8 cellular contexts compared by ENCODE assay signal in genomic region chr6:17042422-17043147, GRCh38. TPM values are rescaled to one million over a fixed set of nuclear protein-coding genes. Genes with fewer than 3 reads are reported as not detected.
DNase-seq lines count a peak whose midpoint lies in the region; ATAC-seq, FAIRE-seq and TF ChIP-seq lines count a peak whose summit lies in the region.

No MANE protein-coding gene starts in this region.

- H3K79me2 ChIP-seq in H1 (ENCODE audit: control insufficient read depth in 1 of 2, insufficient read depth in 2 of 2, low read length in 2 of 2) = no peaks in the 10 kb centered on the region

- H3K4ac ChIP-seq in H1 (replicated peaks; ENCODE audit: insufficient read length, low read depth, low read length) = no peak overlapping the region

- no peak overlapping the region for H3K23ac ChIP-seq in H1 (ENCODE audit: insufficient read length)

- H3K9me3 ChIP-seq in MG63 (no peaks in the 10 kb centered on the region), H1 (ENCODE audit: insufficient read depth in 2 of 2, low read depth in 1 of 2, low read length in 1 of 2) (no peaks in the 10 kb centered on the region), lower lobe of right lung (no peaks in the 10 kb centered on the region)

- H3K27ac Mint-ChIP-seq in activated CD8-positive, alpha-beta memory T cell treated with anti-CD3 and anti-CD28 coated beads, Interleukin-2, amount 10 ng/mL, durations not matched to agents 7 days and 5 days = no peak overlapping the region

- H2AK5ac ChIP-seq in H1 (ENCODE audit: low read depth, low read length) = no peak overlapping the region

- H3K36me3 ChIP-seq in MG63 = no peaks in the 10 kb centered on the region
- H3K36me3 ChIP-seq in H1 (ENCODE audit: control insufficient read depth in 2 of 4, insufficient read depth in 4 of 4, low read length in 3 of 4) = no peaks in the 10 kb centered on the region
- H3K36me3 ChIP-seq in lower lobe of right lung = no peaks in the 10 kb centered on the region

- 12% methylated on average over 5 of the region's 5 CpGs; no CpG with 5 or more reads in 1 of the 2 experiments for WGBS in H1 (ENCODE audit: extremely low coverage in 1 of 2, insufficient coverage in 1 of 2, insufficient read length in 1 of 2, insufficient replicate concordance in 2 of 2, low coverage in 1 of 2, low lambda C conversion rate in 2 of 2, missing lambda C conversion rate in 1 of 2), 2 experiments

- H2BK5ac ChIP-seq in H1 (ENCODE audit: low read depth, low read length) = no peak overlapping the region

- H3K79me1 ChIP-seq in H1 (ENCODE audit: low read depth, low read length) = no peaks in the 10 kb centered on the region

- ATAC-seq in lower lobe of right lung (peak; percentile 65 to 85), GM21390 (IDR thresholded peaks at IDR 0.05; ENCODE audit: unreplicated experiment) (no peak), HG03571 (IDR thresholded peaks at IDR 0.05; ENCODE audit: unreplicated experiment) (no peak), GM18868 (IDR thresholded peaks at IDR 0.05; ENCODE audit: unreplicated experiment) (no peak)
- ATAC-seq in activated CD8-positive, alpha-beta memory T cell treated with anti-CD3 and anti-CD28 coated beads, Interleukin-2, amount 10 ng/mL, durations not matched to agents 7 days and 5 days = no peak

- H3K23me2 ChIP-seq in H1 (ENCODE audit: low read depth, low read length) = no peaks in the 10 kb centered on the region

- no peak overlapping the region for H3K56ac ChIP-seq in H1 (replicated peaks; ENCODE audit: insufficient read length, low read depth, low read length)

- no peak overlapping the region for H4K91ac ChIP-seq in H1 (replicated peaks; ENCODE audit: insufficient read length, low read length)

- peak; percentile 40 to 51; a peak in 3 of 4 replicates for TF ChIP-seq RAD21 in H1 (IDR thresholded peaks at IDR 0.05 in 1 of 2, conservative IDR thresholded peaks at IDR 0.05 in 1 of 2; ENCODE audit: low read depth in 2 of 2, low read length in 2 of 2)

- POLR2A ChIA-PET in H1 (lab: Charles Lee; ENCODE audit: partially characterized antibody) = no interaction called here

- intact Hi-C loops in lower lobe of right lung (cut with DNase I) = no loop called here

- peak overlapping the region; percentile 63 for H2AFZ ChIP-seq in H1 (ENCODE audit: low read length)

- H4K5ac ChIP-seq in H1 (ENCODE audit: insufficient read length, low read depth, low read length) = no peak overlapping the region

- no peaks in the 10 kb centered on the region for H3K4me1 Mint-ChIP-seq in activated CD8-positive, alpha-beta memory T cell treated with anti-CD3 and anti-CD28 coated beads, Interleukin-2, amount 10 ng/mL, durations not matched to agents 7 days and 5 days

- no peak overlapping the region for H2BK15ac ChIP-seq in H1 (ENCODE audit: low read length)

- DNase-seq in AG08395 (ENCODE audit: low spot score) (peak; percentile 46), MG63 (peak; percentile 62), H1 (ENCODE audit: low read depth in 1 of 2, low spot score in 2 of 2) (peak; percentile 41 to 52), lower lobe of right lung (no peak)
- no peak for DNase-seq in activated CD8-positive, alpha-beta memory T cell treated with anti-CD3 and anti-CD28 coated beads, Interleukin-2, amount 10 ng/mL, durations not matched to agents 7 days and 5 days

- H3K9ac ChIP-seq in H1 (replicated peaks in 1 of 4; ENCODE audit: extremely low read depth in 1 of 4, low read depth in 3 of 4, low read length in 3 of 4) = no peak overlapping the region

- no peaks in the 10 kb centered on the region for H3K4me1 ChIP-seq in H1 (replicated peaks in 1 of 4; ENCODE audit: control insufficient read depth in 3 of 4, insufficient read depth in 4 of 4, low read length in 3 of 4)
- H3K4me1 ChIP-seq in lower lobe of right lung = peaks cover 16% of the 10 kb centered on the region

- H4K20me1 ChIP-seq in H1 (replicated peaks in 1 of 2; ENCODE audit: control insufficient read depth in 1 of 2, insufficient read depth in 2 of 2, low read length in 2 of 2) = no peaks in the 10 kb centered on the region

- H3K27ac ChIP-seq in H1 (ENCODE audit: low read depth, low read length) (no peak overlapping the region), lower lobe of right lung (no peak overlapping the region)

- no peak overlapping the region for H3K4me3 Mint-ChIP-seq in activated CD8-positive, alpha-beta memory T cell treated with anti-CD3 and anti-CD28 coated beads, Interleukin-2, amount 10 ng/mL, durations not matched to agents 7 days and 5 days

- TF ChIP-seq CTCF in H1 (IDR thresholded peaks at IDR 0.05; ENCODE audit: control extremely low read depth in 1 of 3, insufficient read depth in 1 of 3, low read depth in 1 of 3, low read length in 3 of 3) (peak; percentile 33 to 52 (median 51); a peak in 3 of 4 replicates), lower lobe of right lung (IDR thresholded peaks at IDR 0.05) (no peak)

- TF ChIP-seq POLR2A in H1 (IDR thresholded peaks at IDR 0.05; ENCODE audit: control extremely low read depth in 1 of 2, low read depth in 2 of 2, low read length in 2 of 2) = no peak

- no peak overlapping the region for H2BK20ac ChIP-seq in H1 (ENCODE audit: low read length)

- H3K4me3 ChIP-seq in MG63 (no peak overlapping the region), H1 (ENCODE audit: extremely low read depth in 1 of 4, insufficient read depth in 2 of 4, low read depth in 3 of 4, low read length in 4 of 4) (peak overlapping the region in 1 of 4 experiments; percentile 25; a peak in 1 of 8 replicates), lower lobe of right lung (no peak overlapping the region)

- CTCF ChIA-PET in H1 (lab: Charles Lee; ENCODE audit: partially characterized antibody) = interaction anchor here (1.0 to 1.7 kb wide), 2 partner anchors 48 to 178 kb away, joined by 3 to 5 read pairs; no protein-coding TSS in a partner anchor
- CTCF ChIA-PET in activated CD8-positive, alpha-beta memory T cell treated with anti-CD3 and anti-CD28 coated beads, Interleukin-2, amount 10 ng/mL, durations not matched to agents 7 days and 5 days (lab: Charles Lee) = no interaction called here

- no peaks in the 10 kb centered on the region for H3K36me3 Mint-ChIP-seq in activated CD8-positive, alpha-beta memory T cell treated with anti-CD3 and anti-CD28 coated beads, Interleukin-2, amount 10 ng/mL, durations not matched to agents 7 days and 5 days

- 0 out of 3 replicates have a peak, but pooled peaks of 1 of the 2 experiments have one; percentile 25 for TF ChIP-seq EP300 in H1 (IDR thresholded peaks at IDR 0.05; ENCODE audit: borderline replicate concordance in 1 of 2, low read depth in 2 of 2, low read length in 2 of 2)

- H4K8ac ChIP-seq in H1 (ENCODE audit: extremely low read depth, insufficient read depth, low read length) = no peak overlapping the region

- peaks cover 30% of the 10 kb centered on the region for H3K27me3 Mint-ChIP-seq in activated CD8-positive, alpha-beta memory T cell treated with anti-CD3 and anti-CD28 coated beads, Interleukin-2, amount 10 ng/mL, durations not matched to agents 7 days and 5 days

- H3K4me2 ChIP-seq in H1 (ENCODE audit: insufficient read depth in 1 of 2, low read depth in 2 of 2, low read length in 2 of 2) = peak overlapping the region in 1 of 2 experiments; percentile 41; a peak in 3 of 4 replicates

- no peak overlapping the region for H3K18ac ChIP-seq in H1 (ENCODE audit: extremely low read depth, low read length)

- no peaks in the 10 kb centered on the region for H3K9me3 Mint-ChIP-seq in activated CD8-positive, alpha-beta memory T cell treated with anti-CD3 and anti-CD28 coated beads, Interleukin-2, amount 10 ng/mL, durations not matched to agents 7 days and 5 days (ENCODE audit: low read depth)

- H3K14ac ChIP-seq in H1 (ENCODE audit: insufficient read length) = no peak overlapping the region

- peak; percentile 81 for FAIRE-seq in H1 (lab: Jason Lieb, UNC)

- H2BK120ac ChIP-seq in H1 (replicated peaks; ENCODE audit: low read depth, low read length) = no peak overlapping the region

- H3K27me3 ChIP-seq in MG63 = no peaks in the 10 kb centered on the region
- H3K27me3 ChIP-seq in H1 (replicated peaks in 1 of 4; ENCODE audit: control insufficient read depth in 3 of 4, extremely low read depth in 1 of 4, insufficient read depth in 3 of 4, low read length in 3 of 4) = no peaks in the 10 kb centered on the region
- H3K27me3 ChIP-seq in lower lobe of right lung (ENCODE audit: low read depth) = no peaks in the 10 kb centered on the region

- no peak overlapping the region for H2BK12ac ChIP-seq in H1 (ENCODE audit: low read depth, low read length)

TF ChIP-seq in H1, 55 proteins besides CTCF, POLR2A, EP300 and RAD21:
- TF ChIP-seq CREB1 (IDR thresholded peaks at IDR 0.05) (0 out of 2 replicates have a peak, but pooled peaks have one; percentile 21), YY1 (IDR thresholded peaks at IDR 0.05; ENCODE audit: low read depth, low read length) (0 out of 2 replicates have a peak, but pooled peaks have one; percentile 41), TAF1 (IDR thresholded peaks at IDR 0.05; ENCODE audit: low read depth, low read length) (no peak), NRF1 (IDR thresholded peaks at IDR 0.05; ENCODE audit: low read depth, low read length) (no peak), GTF2F1 (IDR thresholded peaks at IDR 0.05; ENCODE audit: borderline replicate concordance, low read depth, low read length) (no peak), POLR2AphosphoS5 (IDR thresholded peaks at IDR 0.05; ENCODE audit: low read depth, low read length) (no peak), TAF7 (optimal IDR thresholded peaks at IDR 0.05; ENCODE audit: borderline replicate concordance, low read depth, low read length) (no peak), MAFK (IDR thresholded peaks at IDR 0.05; ENCODE audit: low read depth, low read length) (no peak)

RNA-seq across cellular contexts. Expression of gene STMND1, which starts 59.3 kb away (rescaled TPM):
- not detected in 2 replicates for total RNA-seq in MG63 (2014; rRNA removed; shearing (Covaris generic); ENCODE audit: low replicate concordance)
- total RNA-seq in H1 (2021; fragmentation: NEBNext Ultra II Directional; extraction: Animal tissue kit (Norgen Biotek cat#: 25700)) = not detected in 2 replicates
- not detected in 2 replicates for polyA plus RNA-seq in H1 (2011; rRNA removed)
- 0.05 TPM for polyA plus RNA-seq in H1 (2011; cell fraction: cytosol; rRNA removed)
- not detected for polyA plus RNA-seq in H1 (2011; cell fraction: nucleus; rRNA removed)
- 0.13 TPM in 1 of 4 replicates, not detected in the others for polyA plus RNA-seq in H1 (2012, experiment 1 of 2)
- not detected for polyA plus RNA-seq in H1 (2012, experiment 2 of 2)
- polyA plus RNA-seq in H1 (2013, experiment 1 of 2) = not detected
- not detected for polyA plus RNA-seq in H1 (2013, experiment 2 of 2)
- not detected in 2 replicates for polyA minus RNA-seq in H1 (2011; rRNA and poly(A)+ RNA removed)
- polyA minus RNA-seq in H1 (2011; cell fraction: cytosol; rRNA and poly(A)+ RNA removed) = not detected
- polyA minus RNA-seq in H1 (2011; cell fraction: nucleus; rRNA and poly(A)+ RNA removed) = not detected
- total RNA-seq in lower lobe of right lung = 4.9 TPM
- total RNA-seq in activated CD8-positive, alpha-beta memory T cell treated with anti-CD3 and anti-CD28 coated beads, Interleukin-2, amount 10 ng/mL, durations not matched to agents 7 days and 5 days = not detected

Comparison
In these comparisons a context has a peak if more than half of its experiments do, and no peak if none do; other contexts are left out.
1. DNase-seq: peak in AG08395 (single experiment), MG63 (single experiment) and H1 (2 of 2); none in lower lobe of right lung (single experiment) and activated CD8-positive, alpha-beta memory T cell treated with anti-CD3 and anti-CD28 coated beads, Interleukin-2, amount 10 ng/mL, durations not matched to agents 7 days and 5 days (single experiment).
2. ATAC-seq: peak in lower lobe of right lung (2 of 2); none in activated CD8-positive, alpha-beta memory T cell treated with anti-CD3 and anti-CD28 coated beads, Interleukin-2, amount 10 ng/mL, durations not matched to agents 7 days and 5 days (single experiment), GM21390 (single experiment), HG03571 (single experiment) and GM18868 (single experiment).